Comparison of ENCODE assay signal across 14 cellular contexts in the genomic region with DNA sequence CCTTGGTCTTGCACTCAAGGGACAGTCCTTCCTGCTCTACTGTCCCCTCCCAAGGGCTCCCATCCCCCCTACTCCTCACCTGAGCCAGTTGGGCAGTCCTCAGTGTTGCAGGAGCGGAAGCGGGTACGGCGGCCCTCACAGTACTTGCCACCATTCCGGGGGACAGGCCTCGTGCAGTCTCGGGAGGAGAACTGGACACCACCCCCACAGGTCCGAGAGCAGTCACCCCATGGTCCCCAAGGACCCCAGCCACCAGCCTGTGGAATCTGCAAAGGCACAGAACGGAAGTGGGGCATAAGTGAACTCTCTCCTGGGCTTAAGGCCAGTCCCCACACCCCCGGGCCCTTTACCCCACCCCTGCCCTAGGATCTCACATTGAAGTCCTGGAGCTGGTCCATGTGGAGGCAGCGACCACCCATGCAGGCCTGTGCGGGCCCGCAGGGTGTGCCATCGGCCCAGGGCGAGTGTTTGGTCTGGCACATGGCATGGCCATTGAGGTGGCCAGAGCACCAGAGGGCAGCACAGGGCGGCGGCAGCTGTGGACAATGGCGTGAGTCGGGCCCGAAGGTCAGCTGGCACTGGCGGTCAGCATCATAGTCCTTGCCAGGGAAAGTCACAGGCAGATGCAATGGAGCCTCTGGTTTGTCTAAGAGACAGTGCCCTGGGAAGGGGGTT. TPM values are rescaled to one million over a fixed set of nuclear protein-coding genes. Genes with fewer than 3 reads are reported as not detected.
DNase-seq lines count a peak whose midpoint lies in the region; ATAC-seq and TF ChIP-seq lines count a peak whose summit lies in the region.
"Had no signal": no experiment of that assay in that cellular context is flagged by ENCODE, and none has a peak within 500 bp of the region (broad histone marks: within the 10 kb centered on the region; RNA-seq: fewer than 3 reads in every experiment).

No MANE protein-coding gene starts in this region.

- H3K9ac ChIP-seq in adipocyte (ENCODE audit: low read length), result peak overlapping the region; percentile 88

- ATAC-seq in HG02763 (IDR thresholded peaks at IDR 0.05; ENCODE audit: unreplicated experiment) (no peak), HG03175 (IDR thresholded peaks at IDR 0.05; ENCODE audit: unreplicated experiment) (no peak)
- no peak for ATAC-seq in CD8-positive, alpha-beta T cell
- ATAC-seq: stimulated activated naive CD8-positive, alpha-beta T cell treated with anti-CD3 and anti-CD28 coated beads, Interleukin-15, Interleukin-2, amounts not matched to agents 100 U/mL and 50 U/mL, for 24 hours had no signal

- H3K4me3 ChIP-seq in adipocyte (ENCODE audit: low read length) (no peak overlapping the region), left ventricle myocardium inferior (peak overlapping the region; percentile 67)
- H3K4me3 ChIP-seq in CD8-positive, alpha-beta T cell (ENCODE audit: low read depth, low read length), result no peak overlapping the region

- no peaks in the 10 kb centered on the region for H3K9me3 Mint-ChIP-seq in CD8-positive, alpha-beta T cell
- H3K9me3 Mint-ChIP-seq: CD4-positive, alpha-beta memory T cell had no signal

- no peak overlapping the region for H3K27ac Mint-ChIP-seq in CD8-positive, alpha-beta T cell

- H3K27me3 Mint-ChIP-seq in CD8-positive, alpha-beta T cell (ENCODE audit: low read depth), result no peaks in the 10 kb centered on the region
- H3K27me3 Mint-ChIP-seq: CD4-positive, alpha-beta memory T cell had no signal

- H3K36me3 ChIP-seq in adipocyte (ENCODE audit: control insufficient read depth, insufficient read depth, low read length, severe bottlenecking), result peaks cover 36% of the 10 kb centered on the region
- peaks cover 29% of the 10 kb centered on the region for H3K36me3 ChIP-seq in left ventricle myocardium inferior
- H3K36me3 ChIP-seq in CD8-positive, alpha-beta T cell (ENCODE audit: insufficient read depth, low read length), result no peaks in the 10 kb centered on the region

- peaks cover 35% of the 10 kb centered on the region for H3K4me1 Mint-ChIP-seq in CD8-positive, alpha-beta T cell (ENCODE audit: low read depth)

- no peaks in the 10 kb centered on the region for H3K27me3 ChIP-seq in adipocyte (replicated peaks; ENCODE audit: control insufficient read depth, insufficient read depth, low read length)
- H3K27me3 ChIP-seq in left ventricle myocardium inferior (ENCODE audit: low read depth), result no peaks in the 10 kb centered on the region
- no peaks in the 10 kb centered on the region for H3K27me3 ChIP-seq in CD8-positive, alpha-beta T cell (ENCODE audit: insufficient read depth, low read length)

- peak overlapping the region; percentile 36 for H3K27ac ChIP-seq in left ventricle myocardium inferior (replicated peaks)
- H3K27ac ChIP-seq in CD8-positive, alpha-beta T cell (ENCODE audit: low read depth, low read length), result no peak overlapping the region

- intact Hi-C loops in left ventricle myocardium inferior (cut with micrococcal nuclease), result no loop called here
- intact Hi-C loops in posterior vena cava (cut with DNase I), result loop anchor here (5.0 to 10.0 kb wide), 2 partner anchors 191 to 774 kb away; no protein-coding TSS in a partner anchor
- intact Hi-C loops in CD8-positive, alpha-beta T cell (cut with DNase I, micrococcal nuclease), result no loop called here

- H3K9me3 ChIP-seq in adipocyte (ENCODE audit: control insufficient read depth, low read length) (no peaks in the 10 kb centered on the region), left ventricle myocardium inferior (replicated peaks) (no peaks in the 10 kb centered on the region)
- H3K9me3 ChIP-seq in CD8-positive, alpha-beta T cell (ENCODE audit: low read length), result no peaks in the 10 kb centered on the region

- POLR2A ChIA-PET in CD8-positive, alpha-beta T cell (lab: Charles Lee), result interaction anchor here (0.7 to 3.9 kb wide), 5 partner anchors 9 to 97 kb away, joined by 3 to 21 read pairs (median 5); a partner anchor contains a TSS

- no peak for TF ChIP-seq CTCF in left ventricle myocardium inferior (IDR thresholded peaks at IDR 0.05; ENCODE audit: borderline replicate concordance)
- no peak for TF ChIP-seq CTCF in CD8-positive, alpha-beta T cell (IDR thresholded peaks at IDR 0.05)

- CTCF ChIA-PET in CD8-positive, alpha-beta T cell (lab: Charles Lee), result interaction anchor here (1.6 to 5.9 kb wide), 9 partner anchors 12 to 195 kb away, joined by 3 to 124 read pairs (median 38); a partner anchor contains a TSS

- no peaks in the 10 kb centered on the region for H3K36me3 Mint-ChIP-seq in CD8-positive, alpha-beta T cell

- no peak overlapping the region for H3K4me3 Mint-ChIP-seq in CD8-positive, alpha-beta T cell

- DNase-seq in C1 segment of cervical spinal cord (lab: John Stamatoyannopoulos, UW) (peak in 12 of 14 donors; percentile 11 to 88 (median 72)), adipocyte (ENCODE audit: low read depth) (no peak), left ventricle myocardium inferior (no peak), posterior vena cava (ENCODE audit: low spot score) (peak; percentile 84)
- DNase-seq in stimulated activated CD4-positive, alpha-beta T cell treated with anti-CD3 and anti-CD28 coated beads, Interleukin-4, amount 100 ng/mL, for 1 hour, result no peak
- DNase-seq in CD8-positive, alpha-beta T cell, result no peak
- DNase-seq: activated CD4-positive, CD25-positive, alpha-beta regulatory T cell; CD4-positive, alpha-beta memory T cell; cerebellar nuclear complex; islet precursor cell; stimulated activated naive CD8-positive, alpha-beta T cell treated with anti-CD3 and anti-CD28 coated beads, Interleukin-15, Interleukin-2, amounts not matched to agents 100 U/mL and 50 U/mL, for 24 hours had no signal

- H3K4me1 ChIP-seq in adipocyte (ENCODE audit: control insufficient read depth, insufficient read depth, low read length), result peaks cover 84% of the 10 kb centered on the region
- peaks cover 74% of the 10 kb centered on the region for H3K4me1 ChIP-seq in left ventricle myocardium inferior
- peaks cover 30% of the 10 kb centered on the region for H3K4me1 ChIP-seq in CD8-positive, alpha-beta T cell (ENCODE audit: insufficient read depth, low read length)

RNA-seq across cellular contexts. Expression of a gene that starts 5.2 kb away (rescaled TPM):
- total RNA-seq in left ventricle myocardium inferior, result 14.1 TPM
- 100 to 1,000 TPM in 1 of 2 donors, 10 to 100 TPM in 1; 28.0 to 125 TPM for total RNA-seq in posterior vena cava
- under 1 TPM; 0.22 to 0.56 TPM for total RNA-seq in CD8-positive, alpha-beta T cell
- total RNA-seq: HT-29 had no signal

RNA-seq across cellular contexts. Expression of a gene that starts 8.5 kb away (rescaled TPM):
- total RNA-seq in left ventricle myocardium inferior (302 TPM), posterior vena cava (10 to 100 TPM; 54.3 to 57.9 TPM)
- total RNA-seq in CD8-positive, alpha-beta T cell, result 10 to 100 TPM; 53.0 to 63.4 TPM

RNA-seq across cellular contexts. Expression of a gene that starts 16.4 kb away (rescaled TPM):
- total RNA-seq in left ventricle myocardium inferior (23.2 TPM), posterior vena cava (10 to 100 TPM; 12.7 to 17.3 TPM)
- total RNA-seq in CD8-positive, alpha-beta T cell, result 10 to 100 TPM; 33.8 to 36.4 TPM

RNA-seq across cellular contexts. Expression of a gene that starts 21.4 kb away (rescaled TPM):
- total RNA-seq in left ventricle myocardium inferior (22.0 TPM), posterior vena cava (100 to 1,000 TPM in 1 of 2 donors, 10 to 100 TPM in 1; 40.4 to 101 TPM)
- total RNA-seq in CD8-positive, alpha-beta T cell, result 1 to 10 TPM in 1 of 2 experiments, under 1 TPM in 1; 0.67 to 1.4 TPM
- total RNA-seq: HT-29 had no signal

RNA-seq across cellular contexts. Expression of a gene that starts 27.5 kb away (rescaled TPM):
- total RNA-seq in left ventricle myocardium inferior (15.2 TPM), posterior vena cava (10 to 100 TPM; 15.0 to 16.8 TPM)
- total RNA-seq in CD8-positive, alpha-beta T cell, result 10 to 100 TPM; 18.5 to 19.8 TPM

Comparison
In these comparisons a context has a peak if more than half of its experiments do, and no peak if none do; other contexts are left out.
1. DNase-seq: peak in C1 segment of cervical spinal cord (12 of 14) and posterior vena cava (single experiment); none in adipocyte (single experiment), left ventricle myocardium inferior (single experiment), stimulated activated CD4-positive, alpha-beta T cell treated with anti-CD3 and anti-CD28 coated beads, Interleukin-4, amount 100 ng/mL, for 1 hour (single experiment) and CD8-positive, alpha-beta T cell (0 of 7).
2. intact Hi-C loops: an anchor here in posterior vena cava (5.0 to 10.0 kb wide); none called in left ventricle myocardium inferior and CD8-positive, alpha-beta T cell.